Comparison of ENCODE assay signal across 21 cellular contexts in genomic region chr20:18395544-18395943, GRCh38.
"Had no signal": no experiment of that assay in that cellular context is flagged by ENCODE, and none has a peak within 500 bp of the region (broad histone marks: within the 10 kb centered on the region; RNA-seq: fewer than 3 reads in every experiment).

No MANE protein-coding gene starts in this region.

- H3K4me3 Mint-ChIP-seq: activated CD8-positive, alpha-beta T cell treated with anti-CD3 and anti-CD28 coated beads, Interleukin-2, amount 10 ng/mL, durations not matched to agents 7 days and 5 days; activated naive CD4-positive, alpha-beta T cell treated with anti-CD3 and anti-CD28 coated beads, Interleukin-2, amount 10 ng/mL, durations not matched to agents 7 days and 5 days; activated T-cell treated with anti-CD3 and anti-CD28 coated beads, Interleukin-2, amount 50 U/mL, for 24 hours; central memory CD8-positive, alpha-beta T cell had no signal

- H3K36me3 Mint-ChIP-seq: activated naive CD4-positive, alpha-beta T cell treated with anti-CD3 and anti-CD28 coated beads, Interleukin-2, amount 10 ng/mL, durations not matched to agents 7 days and 5 days had no signal

- DNase-seq: activated CD4-positive, alpha-beta T cell treated with anti-CD3 and anti-CD28 coated beads for 48 hours; activated CD4-positive, CD25-positive, alpha-beta regulatory T cell; activated CD8-positive, alpha-beta T cell treated with anti-CD3 and anti-CD28 coated beads, Interleukin-2, amount 10 ng/mL, durations not matched to agents 7 days and 5 days; activated naive CD4-positive, alpha-beta T cell treated with anti-CD3 and anti-CD28 coated beads, Interleukin-2, amount 10 ng/mL, durations not matched to agents 7 days and 5 days; activated T-cell treated with anti-CD3 and anti-CD28 coated beads, Interleukin-2, amount 50 U/mL, for 24 hours; heart left ventricle; kidney; midbrain; stimulated activated CD4-positive, alpha-beta T cell treated with anti-CD3 and anti-CD28 coated beads, Interleukin-12 subunit alpha, Interleukin-12 subunit beta, amount 100 ng/mL, for 4 hours; stimulated activated CD4-positive, alpha-beta T cell treated with anti-CD3 and anti-CD28 coated beads, Interleukin-1b, Interleukin-23, amount 100 ng/mL, for 48 hours; stimulated activated CD8-positive, alpha-beta memory T cell treated with anti-CD3 and anti-CD28 coated beads, Interleukin-4, amount 100 ng/mL, for 48 hours; stimulated activated naive CD4-positive, alpha-beta T cell treated with Interleukin-2 at 50 U/mL for 16 hours; substantia nigra; tibial artery had no signal

- H3K4me1 Mint-ChIP-seq: activated naive CD4-positive, alpha-beta T cell treated with anti-CD3 and anti-CD28 coated beads, Interleukin-2, amount 10 ng/mL, durations not matched to agents 7 days and 5 days; central memory CD8-positive, alpha-beta T cell had no signal

- H3K27ac Mint-ChIP-seq: activated CD8-positive, alpha-beta T cell treated with anti-CD3 and anti-CD28 coated beads, Interleukin-2, amount 10 ng/mL, durations not matched to agents 7 days and 5 days; activated naive CD4-positive, alpha-beta T cell treated with anti-CD3 and anti-CD28 coated beads, Interleukin-2, amount 10 ng/mL, durations not matched to agents 7 days and 5 days; activated T-cell treated with anti-CD3 and anti-CD28 coated beads, Interleukin-2, amount 50 U/mL, for 24 hours; progenitor cell of endocrine pancreas had no signal

- H3K9me3 Mint-ChIP-seq: activated naive CD4-positive, alpha-beta T cell treated with anti-CD3 and anti-CD28 coated beads, Interleukin-2, amount 10 ng/mL, durations not matched to agents 7 days and 5 days; activated T-cell treated with anti-CD3 and anti-CD28 coated beads, Interleukin-2, amount 50 U/mL, for 24 hours; central memory CD8-positive, alpha-beta T cell had no signal

- H3K27me3 Mint-ChIP-seq: activated naive CD4-positive, alpha-beta T cell treated with anti-CD3 and anti-CD28 coated beads, Interleukin-2, amount 10 ng/mL, durations not matched to agents 7 days and 5 days; activated T-cell treated with anti-CD3 and anti-CD28 coated beads, Interleukin-2, amount 50 U/mL, for 24 hours; central memory CD8-positive, alpha-beta T cell; progenitor cell of endocrine pancreas had no signal

- ATAC-seq: activated CD8-positive, alpha-beta T cell treated with anti-CD3 and anti-CD28 coated beads, Interleukin-2, amount 10 ng/mL, durations not matched to agents 7 days and 5 days; gastroesophageal sphincter; heart left ventricle; left lobe of liver had no signal

- H3K27ac ChIP-seq: ascending aorta, coronary artery, gastroesophageal sphincter, heart left ventricle, right atrium auricular region, tibial artery had no signal
